Comparison of ENCODE assay signal across 18 cellular contexts in genomic region chr11:69664901-69665300, GRCh38. TPM values are rescaled to one million over a fixed set of nuclear protein-coding genes. Genes with fewer than 3 reads are reported as not detected.
DNase-seq lines count a peak whose midpoint lies in the region; ATAC-seq and TF ChIP-seq lines count a peak whose summit lies in the region.
"Had no signal": no experiment of that assay in that cellular context is flagged by ENCODE, and none has a peak within 500 bp of the region (broad histone marks: within the 10 kb centered on the region; RNA-seq: fewer than 3 reads in every experiment).

No MANE protein-coding gene starts in this region.

- 0 out of 2 replicates have a peak overlapping the region, but pooled peaks have one; percentile 21 for H3K27ac ChIP-seq in SK-N-MC
- no peak overlapping the region for H3K27ac ChIP-seq in foreskin keratinocyte

- no peak overlapping the region for H3K9ac ChIP-seq in SK-N-MC (ENCODE audit: insufficient read length)

- no peak for TF ChIP-seq CTCF in mucosa of descending colon (IDR thresholded peaks at IDR 0.05)
- TF ChIP-seq CTCF in foreskin keratinocyte (conservative IDR thresholded peaks at IDR 0.05) = no peak

- no peak overlapping the region for H3K4me3 ChIP-seq in SK-N-MC
- H3K4me3 ChIP-seq in mucosa of descending colon = no peak overlapping the region

- H3K36me3 ChIP-seq in SK-N-MC (ENCODE audit: insufficient read depth, low read length) = peaks cover 16% of the 10 kb centered on the region
- no peaks in the 10 kb centered on the region for H3K36me3 ChIP-seq in mucosa of descending colon (ENCODE audit: low read depth)

- DNase-seq in cardiac septum (ENCODE audit: low spot score) (peak; percentile 68), left ventricle myocardium superior (no peak), SK-N-MC (ENCODE audit: low read depth, low spot score) (no peak), mucosa of descending colon (peak in 2 of 3 donors; percentile 6 to 12), germinal center (ENCODE audit: low spot score) (no peak), foreskin keratinocyte (no peak), SK-N-DZ (ENCODE audit: low spot score) (no peak)
- DNase-seq: ACHN; Calu3; CD4-positive, alpha-beta memory T cell; DMS53; NCI-H1048; NCI-H146; NCI-H2081; NCI-H510A; NCI-H774; RPMI8226 had no signal

- H3K9me3 ChIP-seq in SK-N-MC (ENCODE audit: low read depth, low read length) = no peaks in the 10 kb centered on the region
- no peaks in the 10 kb centered on the region for H3K9me3 ChIP-seq in mucosa of descending colon

- intact Hi-C loops in cardiac septum (cut with DNase I) = no loop called here
- intact Hi-C loops in left ventricle myocardium superior (cut with micrococcal nuclease) = no loop called here
- intact Hi-C loops in mucosa of descending colon (cut with DNase I, micrococcal nuclease) = no loop called here

- H3K27me3 ChIP-seq in foreskin keratinocyte = no peaks in the 10 kb centered on the region

- ATAC-seq in left ventricle myocardium superior = no peak
- no peak for ATAC-seq in mucosa of descending colon
- no peak for ATAC-seq in foreskin keratinocyte

- no peaks in the 10 kb centered on the region for H3K4me1 ChIP-seq in mucosa of descending colon (ENCODE audit: low read depth)
- H3K4me1 ChIP-seq in foreskin keratinocyte = no peaks in the 10 kb centered on the region

RNA-seq across cellular contexts. Expression of gene LTO1, which starts 10.3 kb away (rescaled TPM):
- 11.8 TPM for total RNA-seq in cardiac septum
- 10.9 TPM for total RNA-seq in left ventricle myocardium superior
- 10 to 100 TPM; 21.8 to 30.5 (median 22.4) TPM for total RNA-seq in mucosa of descending colon
- 13.5 and 15.7 TPM in 2 replicates for total RNA-seq in foreskin keratinocyte
- polyA plus RNA-seq in foreskin keratinocyte = 14.9 and 15.0 TPM in 2 replicates
- 22.1 and 25.3 TPM in 2 replicates for polyA plus RNA-seq in SK-N-DZ (2014; cell fraction: cytosol; rRNA removed)
- 38.9 and 46.6 TPM in 2 replicates for polyA plus RNA-seq in SK-N-DZ (2014; cell fraction: nucleus; rRNA removed)

RNA-seq across cellular contexts. Expression of gene CCND1, which starts 23.9 kb away (rescaled TPM):
- total RNA-seq in cardiac septum (258 TPM), left ventricle myocardium superior (162 TPM), mucosa of descending colon (10 to 100 TPM; 44.6 to 82.4 (median 58.9) TPM), foreskin keratinocyte (109 and 138 TPM in 2 replicates)
- 42.6 and 45.3 TPM in 2 replicates for polyA plus RNA-seq in foreskin keratinocyte
- polyA plus RNA-seq in SK-N-DZ (2014; cell fraction: cytosol; rRNA removed) = 242 and 248 TPM in 2 replicates
- 196 and 220 TPM in 2 replicates for polyA plus RNA-seq in SK-N-DZ (2014; cell fraction: nucleus; rRNA removed)

RNA-seq across cellular contexts. Expression of gene FGF19, which starts 38.9 kb away (rescaled TPM):
- not detected for total RNA-seq in cardiac septum
- not detected for total RNA-seq in left ventricle myocardium superior
- not detected for total RNA-seq in mucosa of descending colon
- 0.04 and 0.17 TPM in 2 replicates for total RNA-seq in foreskin keratinocyte
- polyA plus RNA-seq in foreskin keratinocyte = 0.24 TPM in 1 of 2 replicates, not detected in the other
- polyA plus RNA-seq in SK-N-DZ (2014; cell fraction: cytosol; rRNA removed) = not detected in 2 replicates
- not detected in 2 replicates for polyA plus RNA-seq in SK-N-DZ (2014; cell fraction: nucleus; rRNA removed)
- total RNA-seq: CD4-positive, alpha-beta memory T cell; MCF 10A had no signal
- polyA plus RNA-seq: CD4-positive, alpha-beta memory T cell had no signal

Comparison
In these comparisons a context has a peak if more than half of its experiments do, and no peak if none do; other contexts are left out.
1. DNase-seq: peak in cardiac septum (single experiment) and mucosa of descending colon (2 of 3); none in left ventricle myocardium superior (single experiment), SK-N-MC (single experiment), germinal center (single experiment), foreskin keratinocyte (0 of 2) and SK-N-DZ (single experiment).